ENCODE assay signal across 8 cellular contexts in the genomic region with DNA sequence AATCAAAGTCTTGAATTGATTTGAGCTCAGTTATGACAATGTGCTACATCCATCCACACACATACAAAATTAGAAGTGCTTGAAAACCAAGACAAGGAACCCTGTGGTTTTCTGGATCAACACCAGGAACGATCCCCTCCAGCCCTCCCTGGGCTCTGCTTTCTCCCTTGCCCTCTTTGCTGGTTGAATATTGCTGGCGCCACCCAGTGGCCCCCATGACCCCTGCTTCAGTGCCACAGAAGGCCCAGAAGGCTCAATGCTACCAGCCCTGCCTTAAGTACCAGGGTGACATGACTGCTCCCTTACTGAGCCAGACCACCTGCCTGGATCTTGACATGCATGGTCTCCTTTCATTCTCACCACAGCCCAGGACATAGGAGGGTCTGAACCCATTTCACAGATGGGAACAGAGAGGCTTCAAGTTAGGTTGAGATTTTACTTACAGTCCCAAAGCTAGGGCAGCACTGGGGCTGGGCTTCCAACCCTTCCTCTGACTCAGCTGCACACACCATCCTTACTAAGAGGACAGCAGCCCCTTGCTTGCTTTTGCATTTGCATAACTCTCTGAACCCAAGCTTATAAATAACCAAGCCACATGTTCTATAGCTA. TPM values are rescaled to one million over a fixed set of nuclear protein-coding genes. Genes with fewer than 3 reads are reported as not detected.
DNase-seq lines count a peak whose midpoint lies in the region; ATAC-seq and TF ChIP-seq lines count a peak whose summit lies in the region.

No MANE protein-coding gene starts in this region.

- H3K27me3 ChIP-seq in Peyer's patch (no peaks in the 10 kb centered on the region), kidney epithelial cell (ENCODE audit: control insufficient read depth, insufficient read depth, low read length) (no peaks in the 10 kb centered on the region)

- no peaks in the 10 kb centered on the region for H3K9me3 ChIP-seq in Peyer's patch

- ATAC-seq in GM21717 (IDR thresholded peaks at IDR 0.05; ENCODE audit: unreplicated experiment): peak; percentile 86
- ATAC-seq in stimulated activated naive CD8-positive, alpha-beta T cell treated with anti-CD3 and anti-CD28 coated beads, Interleukin-15, Interleukin-2, amounts not matched to agents 100 U/mL and 50 U/mL, for 24 hours: peak; percentile 77

- peak; percentile 34 for DNase-seq in activated naive CD4-positive, alpha-beta T cell treated with Interleukin-2 at 50 U/mL for 16 hours
- no peak for DNase-seq in activated naive CD4-positive, alpha-beta T cell treated with anti-CD3 and anti-CD28 coated beads, Interleukin-2, amount 50 U/mL, for 16 hours
- DNase-seq in HPDE6-E6E7 (ENCODE audit: extremely low spot score) (peak; percentile 40), Peyer's patch (peak; percentile 37 to 79 (median 69)), astrocyte of the hippocampus (ENCODE audit: low read depth, low spot score) (peak; percentile 71), kidney epithelial cell (ENCODE audit: low read depth) (no peak)
- DNase-seq in stimulated activated naive CD8-positive, alpha-beta T cell treated with anti-CD3 and anti-CD28 coated beads, Interleukin-15, Interleukin-2, amounts not matched to agents 100 U/mL and 50 U/mL, for 24 hours: peak; percentile 56

- H3K4me3 ChIP-seq in Peyer's patch (no peak overlapping the region), kidney epithelial cell (ENCODE audit: low read depth, low read length) (no peak overlapping the region)

- TF ChIP-seq POLR2A in Peyer's patch (IDR thresholded peaks at IDR 0.05): no peak

- H3K36me3 ChIP-seq in Peyer's patch: no peaks in the 10 kb centered on the region
- no peaks in the 10 kb centered on the region for H3K36me3 ChIP-seq in kidney epithelial cell (ENCODE audit: control insufficient read depth, insufficient read depth, low read length)

- H3K27ac ChIP-seq in Peyer's patch: no peak overlapping the region

- no peaks in the 10 kb centered on the region for H3K4me1 ChIP-seq in Peyer's patch

- TF ChIP-seq CTCF in Peyer's patch (IDR thresholded peaks at IDR 0.05): peak in 4 of 6 experiments; percentile 40 to 63 (median 50)
- TF ChIP-seq CTCF in kidney epithelial cell (IDR thresholded peaks at IDR 0.05; ENCODE audit: insufficient read depth, low read length, poor library complexity, severe bottlenecking): peak; percentile 65

RNA-seq across cellular contexts. Expression of gene IL12A, which starts 15.0 kb away (rescaled TPM):
- 1 to 10 TPM in 1 of 4 donors, not detected in 3; 1.2 TPM for total RNA-seq in Peyer's patch
- total RNA-seq in kidney epithelial cell: 0.75 and 2.3 TPM in 2 replicates

Comparison
In these comparisons a context has a peak if more than half of its experiments do, and no peak if none do; other contexts are left out.
1. DNase-seq: peak in activated naive CD4-positive, alpha-beta T cell treated with Interleukin-2 at 50 U/mL for 16 hours (single experiment), HPDE6-E6E7 (single experiment), Peyer's patch (3 of 3), astrocyte of the hippocampus (single experiment) and stimulated activated naive CD8-positive, alpha-beta T cell treated with anti-CD3 and anti-CD28 coated beads, Interleukin-15, Interleukin-2, amounts not matched to agents 100 U/mL and 50 U/mL, for 24 hours (single experiment); none in activated naive CD4-positive, alpha-beta T cell treated with anti-CD3 and anti-CD28 coated beads, Interleukin-2, amount 50 U/mL, for 16 hours (single experiment) and kidney epithelial cell (single experiment).